In the genomic region with DNA sequence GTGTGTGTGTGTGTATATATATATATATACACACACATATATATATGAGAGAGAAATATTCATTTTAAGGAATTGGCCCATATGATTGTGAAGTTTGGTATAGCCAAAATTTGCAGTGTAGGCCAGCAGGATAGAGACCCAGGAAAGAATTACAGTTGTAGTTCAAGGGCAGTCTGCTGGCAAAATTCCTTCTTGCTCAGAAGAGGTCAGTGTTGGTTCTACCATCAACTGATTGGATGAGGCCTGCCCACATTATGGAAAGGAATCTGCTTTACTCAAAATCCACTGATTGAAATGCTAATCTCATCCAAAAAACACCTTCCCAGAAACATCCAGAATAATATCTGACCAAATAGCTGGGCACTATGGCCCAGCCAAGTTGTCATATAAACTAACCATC, we compare ENCODE assay signal across 2 cellular contexts.
TF ChIP-seq lines count a peak whose summit lies in the region.

No MANE protein-coding gene starts in this region.

TF ChIP-seq in SK-N-SH, 30 proteins besides CTCF, POLR2A, EP300 and RAD21 (continued from another document):
- TF ChIP-seq USF2 (IDR thresholded peaks at IDR 0.05; ENCODE audit: borderline replicate concordance, low read depth, low read length) (no peak), GABPA (IDR thresholded peaks at IDR 0.05; ENCODE audit: low read depth) (no peak), MXI1 (IDR thresholded peaks at IDR 0.05; ENCODE audit: low read depth, low read length) (no peak), GATA2 (CRISPR knock-in tag; IDR thresholded peaks at IDR 0.05) (no peak), TEAD4 (IDR thresholded peaks at IDR 0.05; ENCODE audit: borderline replicate concordance, insufficient read depth) (no peak), FOSL2 (IDR thresholded peaks at IDR 0.05; ENCODE audit: borderline replicate concordance, low read depth) (no peak)
- TF ChIP-seq, protein P1, sequence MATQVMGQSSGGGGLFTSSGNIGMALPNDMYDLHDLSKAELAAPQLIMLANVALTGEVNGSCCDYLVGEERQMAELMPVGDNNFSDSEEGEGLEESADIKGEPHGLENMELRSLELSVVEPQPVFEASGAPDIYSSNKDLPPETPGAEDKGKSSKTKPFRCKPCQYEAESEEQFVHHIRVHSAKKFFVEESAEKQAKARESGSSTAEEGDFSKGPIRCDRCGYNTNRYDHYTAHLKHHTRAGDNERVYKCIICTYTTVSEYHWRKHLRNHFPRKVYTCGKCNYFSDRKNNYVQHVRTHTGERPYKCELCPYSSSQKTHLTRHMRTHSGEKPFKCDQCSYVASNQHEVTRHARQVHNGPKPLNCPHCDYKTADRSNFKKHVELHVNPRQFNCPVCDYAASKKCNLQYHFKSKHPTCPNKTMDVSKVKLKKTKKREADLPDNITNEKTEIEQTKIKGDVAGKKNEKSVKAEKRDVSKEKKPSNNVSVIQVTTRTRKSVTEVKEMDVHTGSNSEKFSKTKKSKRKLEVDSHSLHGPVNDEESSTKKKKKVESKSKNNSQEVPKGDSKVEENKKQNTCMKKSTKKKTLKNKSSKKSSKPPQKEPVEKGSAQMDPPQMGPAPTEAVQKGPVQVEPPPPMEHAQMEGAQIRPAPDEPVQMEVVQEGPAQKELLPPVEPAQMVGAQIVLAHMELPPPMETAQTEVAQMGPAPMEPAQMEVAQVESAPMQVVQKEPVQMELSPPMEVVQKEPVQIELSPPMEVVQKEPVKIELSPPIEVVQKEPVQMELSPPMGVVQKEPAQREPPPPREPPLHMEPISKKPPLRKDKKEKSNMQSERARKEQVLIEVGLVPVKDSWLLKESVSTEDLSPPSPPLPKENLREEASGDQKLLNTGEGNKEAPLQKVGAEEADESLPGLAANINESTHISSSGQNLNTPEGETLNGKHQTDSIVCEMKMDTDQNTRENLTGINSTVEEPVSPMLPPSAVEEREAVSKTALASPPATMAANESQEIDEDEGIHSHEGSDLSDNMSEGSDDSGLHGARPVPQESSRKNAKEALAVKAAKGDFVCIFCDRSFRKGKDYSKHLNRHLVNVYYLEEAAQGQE (IDR thresholded peaks at IDR 0.05; ENCODE audit: low read depth, low read length) = no peak
- TF ChIP-seq, protein P2, sequence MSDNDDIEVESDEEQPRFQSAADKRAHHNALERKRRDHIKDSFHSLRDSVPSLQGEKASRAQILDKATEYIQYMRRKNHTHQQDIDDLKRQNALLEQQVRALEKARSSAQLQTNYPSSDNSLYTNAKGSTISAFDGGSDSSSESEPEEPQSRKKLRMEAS (IDR thresholded peaks at IDR 0.05; ENCODE audit: low read depth) = no peak
- TF ChIP-seq, protein P3, sequence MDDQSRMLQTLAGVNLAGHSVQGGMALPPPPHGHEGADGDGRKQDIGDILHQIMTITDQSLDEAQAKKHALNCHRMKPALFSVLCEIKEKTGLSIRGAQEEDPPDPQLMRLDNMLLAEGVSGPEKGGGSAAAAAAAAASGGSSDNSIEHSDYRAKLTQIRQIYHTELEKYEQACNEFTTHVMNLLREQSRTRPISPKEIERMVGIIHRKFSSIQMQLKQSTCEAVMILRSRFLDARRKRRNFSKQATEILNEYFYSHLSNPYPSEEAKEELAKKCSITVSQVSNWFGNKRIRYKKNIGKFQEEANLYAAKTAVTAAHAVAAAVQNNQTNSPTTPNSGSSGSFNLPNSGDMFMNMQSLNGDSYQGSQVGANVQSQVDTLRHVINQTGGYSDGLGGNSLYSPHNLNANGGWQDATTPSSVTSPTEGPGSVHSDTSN (IDR thresholded peaks at IDR 0.05) = no peak
TF ChIP-seq in SK-N-SH: peak in this region for 0.

TF ChIP-seq in SK-N-SH treated with all-trans-retinoic acid at 6 μM for 48 hours, 23 proteins besides CTCF, POLR2A, EP300 and RAD21 (continued from another document):
- no peak for TF ChIP-seq ZC3H10 (CRISPR knock-in tag; IDR thresholded peaks at IDR 0.05)
- TF ChIP-seq ZNF565 (CRISPR knock-in tag; conservative IDR thresholded peaks at IDR 0.05; ENCODE audit: low read depth) = no peak
- TF ChIP-seq ZNF70 (CRISPR knock-in tag; IDR thresholded peaks at IDR 0.05) = no peak
- no peak for TF ChIP-seq GLIS3 (CRISPR knock-in tag; IDR thresholded peaks at IDR 0.05)
- no peak for TF ChIP-seq CREB5 (CRISPR knock-in tag; IDR thresholded peaks at IDR 0.05; ENCODE audit: low read depth)
- TF ChIP-seq, protein P4, sequence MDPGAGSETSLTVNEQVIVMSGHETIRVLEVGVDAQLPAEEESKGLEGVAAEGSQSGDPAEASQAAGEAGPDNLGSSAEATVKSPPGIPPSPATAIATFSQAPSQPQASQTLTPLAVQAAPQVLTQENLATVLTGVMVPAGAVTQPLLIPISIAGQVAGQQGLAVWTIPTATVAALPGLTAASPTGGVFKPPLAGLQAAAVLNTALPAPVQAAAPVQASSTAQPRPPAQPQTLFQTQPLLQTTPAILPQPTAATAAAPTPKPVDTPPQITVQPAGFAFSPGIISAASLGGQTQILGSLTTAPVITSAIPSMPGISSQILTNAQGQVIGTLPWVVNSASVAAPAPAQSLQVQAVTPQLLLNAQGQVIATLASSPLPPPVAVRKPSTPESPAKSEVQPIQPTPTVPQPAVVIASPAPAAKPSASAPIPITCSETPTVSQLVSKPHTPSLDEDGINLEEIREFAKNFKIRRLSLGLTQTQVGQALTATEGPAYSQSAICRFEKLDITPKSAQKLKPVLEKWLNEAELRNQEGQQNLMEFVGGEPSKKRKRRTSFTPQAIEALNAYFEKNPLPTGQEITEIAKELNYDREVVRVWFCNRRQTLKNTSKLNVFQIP (CRISPR knock-in tag; IDR thresholded peaks at IDR 0.05; ENCODE audit: borderline replicate concordance, low read depth) = no peak
- no peak for TF ChIP-seq ARNTL (CRISPR knock-in tag; IDR thresholded peaks at IDR 0.05; ENCODE audit: borderline replicate concordance, low read depth)
- TF ChIP-seq TOX (CRISPR knock-in tag; IDR thresholded peaks at IDR 0.05; ENCODE audit: borderline replicate concordance) = no peak
- TF ChIP-seq CSRNP3 (CRISPR knock-in tag; IDR thresholded peaks at IDR 0.05) = no peak
- no peak for TF ChIP-seq RARB (CRISPR knock-in tag; IDR thresholded peaks at IDR 0.05)
- no peak for TF ChIP-seq ZNF8 (CRISPR knock-in tag; IDR thresholded peaks at IDR 0.05)
- no peak for TF ChIP-seq PATZ1 (CRISPR knock-in tag; IDR thresholded peaks at IDR 0.05; ENCODE audit: borderline replicate concordance)
- TF ChIP-seq ISL1 (CRISPR knock-in tag; IDR thresholded peaks at IDR 0.05) = no peak
- TF ChIP-seq ZFP3 (CRISPR knock-in tag; IDR thresholded peaks at IDR 0.05) = no peak
- no peak for TF ChIP-seq ZFP30 (CRISPR knock-in tag; IDR thresholded peaks at IDR 0.05)
